In genomic region chr3:148408667-148409066, GRCh38 we compare ENCODE assay signal across 27 cellular contexts.
"Had no signal": no experiment of that assay in that cellular context is flagged by ENCODE, and none has a peak within 500 bp of the region (broad histone marks: within the 10 kb centered on the region; RNA-seq: fewer than 3 reads in every experiment).

No MANE protein-coding gene starts in this region.

- DNase-seq: activated CD4-positive, alpha-beta T cell treated with anti-CD3 and anti-CD28 coated beads for 48 hours; activated CD4-positive, alpha-beta T cell treated with anti-CD3 and anti-CD28 coated beads, Interleukin-2, amount 50 U/mL, for 4 hours; activated CD4-positive, CD25-positive, alpha-beta regulatory T cell treated with anti-CD3 and anti-CD28 coated beads, Interleukin-2, amount 50 U/mL, for 72 hours; activated CD8-positive, alpha-beta memory T cell treated with anti-CD3 and anti-CD28 coated beads, Interleukin-2, amount 10 ng/mL, durations not matched to agents 7 days and 5 days; activated CD8-positive, alpha-beta T cell treated with anti-CD3 and anti-CD28 coated beads, Interleukin-2, amount 10 ng/mL, durations not matched to agents 7 days and 5 days; activated effector memory CD4-positive, alpha-beta T cell treated with anti-CD3 and anti-CD28 coated beads, Interleukin-2, amount 50 U/mL, for 16 hours; activated naive CD4-positive, alpha-beta T cell treated with Interleukin-2 at 50 U/mL for 16 hours; activated naive CD8-positive, alpha-beta T cell treated with anti-CD3 and anti-CD28 coated beads, Interleukin-2, amount 50 U/mL, for 24 hours; activated T-cell treated with anti-CD3 and anti-CD28 coated beads, Interleukin-2, amount 50 U/mL, for 24 hours; amniotic stem cell; body of pancreas; MV-4-11; NCI-H1105; NCI-H1436; NCI-H1694 treated with DMSO at 0.1 percent for 48 hours; NCI-H2081; NCI-H510A treated with DMSO at 0.1 percent for 48 hours; NCI-H69; NK-92 treated with Interleukin-12 subunit alpha and Interleukin-12 subunit beta, amount 100 ng/mL, for 24 hours; SHP77 had no signal

- H3K4me2 ChIP-seq: KMS-11 had no signal

- H3K4me1 Mint-ChIP-seq: activated CD8-positive, alpha-beta memory T cell treated with anti-CD3 and anti-CD28 coated beads, Interleukin-2, amount 10 ng/mL, durations not matched to agents 7 days and 5 days; activated naive CD8-positive, alpha-beta T cell treated with anti-CD3 and anti-CD28 coated beads, Interleukin-2, amount 50 U/mL, for 24 hours; central memory CD8-positive, alpha-beta T cell had no signal

- ATAC-seq: activated CD8-positive, alpha-beta memory T cell treated with anti-CD3 and anti-CD28 coated beads, Interleukin-2, amount 10 ng/mL, durations not matched to agents 7 days and 5 days; activated CD8-positive, alpha-beta T cell treated with anti-CD3 and anti-CD28 coated beads, Interleukin-2, amount 10 ng/mL, durations not matched to agents 7 days and 5 days; activated naive CD4-positive, alpha-beta T cell treated with anti-CD3 and anti-CD28 coated beads, Interleukin-2, amount 50 U/mL, for 72 hours; activated naive CD8-positive, alpha-beta T cell treated with anti-CD3 and anti-CD28 coated beads, Interleukin-2, amount 50 U/mL, for 24 hours; body of pancreas had no signal

- H3K4me3 ChIP-seq: ascending aorta, body of pancreas had no signal

- H3K9ac ChIP-seq: KMS-11 had no signal

- FAIRE-seq: bronchial epithelial cell, RCC 7860 had no signal

- H3K27me3 ChIP-seq: ascending aorta, body of pancreas had no signal

- H3K27ac ChIP-seq: ascending aorta, body of pancreas, KMS-11 had no signal

- H3K9me3 ChIP-seq: ascending aorta, body of pancreas had no signal

- H3K36me3 ChIP-seq: ascending aorta had no signal

- H3K4me1 ChIP-seq: ascending aorta, body of pancreas had no signal

- H3K36me3 Mint-ChIP-seq: activated naive CD4-positive, alpha-beta T cell treated with anti-CD3 and anti-CD28 coated beads, Interleukin-2, amount 50 U/mL, for 72 hours had no signal

- H3K27me3 Mint-ChIP-seq: activated CD8-positive, alpha-beta memory T cell treated with anti-CD3 and anti-CD28 coated beads, Interleukin-2, amount 10 ng/mL, durations not matched to agents 7 days and 5 days; activated naive CD8-positive, alpha-beta T cell treated with anti-CD3 and anti-CD28 coated beads, Interleukin-2, amount 50 U/mL, for 24 hours; activated T-cell treated with anti-CD3 and anti-CD28 coated beads, Interleukin-2, amount 50 U/mL, for 24 hours; central memory CD8-positive, alpha-beta T cell had no signal

- H3K4me3 Mint-ChIP-seq: activated CD8-positive, alpha-beta memory T cell treated with anti-CD3 and anti-CD28 coated beads, Interleukin-2, amount 10 ng/mL, durations not matched to agents 7 days and 5 days; activated CD8-positive, alpha-beta T cell treated with anti-CD3 and anti-CD28 coated beads, Interleukin-2, amount 10 ng/mL, durations not matched to agents 7 days and 5 days; activated naive CD8-positive, alpha-beta T cell treated with anti-CD3 and anti-CD28 coated beads, Interleukin-2, amount 50 U/mL, for 24 hours; activated T-cell treated with anti-CD3 and anti-CD28 coated beads, Interleukin-2, amount 50 U/mL, for 24 hours; central memory CD8-positive, alpha-beta T cell; T-helper 1 cell treated with Interleukin-12 subunit alpha and Interleukin-12 subunit beta and Interleukin-4 antibody, amounts not matched to agents 30 μg/mL and 1 μg/mL, for 36 hours had no signal
